ENCODE assay signal across 16 cellular contexts in genomic region chr13:31476266-31476665, GRCh38.
DNase-seq lines count a peak whose midpoint lies in the region; ATAC-seq, FAIRE-seq and TF ChIP-seq lines count a peak whose summit lies in the region.
"Had no signal": no experiment of that assay in that cellular context is flagged by ENCODE, and none has a peak within 500 bp of the region (broad histone marks: within the 10 kb centered on the region; RNA-seq: fewer than 3 reads in every experiment).

No MANE protein-coding gene starts in this region.

- no peak overlapping the region for H3K4me3 ChIP-seq in left ventricle myocardium inferior
- no peak overlapping the region for H3K4me3 ChIP-seq in neural progenitor cell
- H3K4me3 ChIP-seq: tibial artery had no signal

- no peaks in the 10 kb centered on the region for H3K4me1 Mint-ChIP-seq in neural progenitor cell

- H3K79me2 ChIP-seq in neural progenitor cell (ENCODE audit: low read depth), result no peaks in the 10 kb centered on the region

- no peak for FAIRE-seq in urothelium cell line (lab: Jason Lieb, UNC)
- FAIRE-seq: H54 had no signal

- H3K36me3 Mint-ChIP-seq in neural progenitor cell, result no peaks in the 10 kb centered on the region

- peaks cover 8% of the 10 kb centered on the region for H3K27me3 ChIP-seq in left ventricle myocardium inferior (ENCODE audit: low read depth)
- no peaks in the 10 kb centered on the region for H3K27me3 ChIP-seq in neural progenitor cell
- H3K27me3 ChIP-seq: tibial artery had no signal

- no peaks in the 10 kb centered on the region for H3F3A ChIP-seq in neural progenitor cell (ENCODE audit: low read depth)

- H3K9ac ChIP-seq in neural progenitor cell, result no peak overlapping the region

- intact Hi-C loops in Right ventricle myocardium inferior (cut with DNase I) (no loop called here), left ventricle myocardium inferior (cut with micrococcal nuclease) (no loop called here)

- no peaks in the 10 kb centered on the region for H3K9me3 ChIP-seq in left ventricle myocardium inferior (replicated peaks)
- H3K9me3 ChIP-seq in neural progenitor cell (ENCODE audit: low read depth), result no peaks in the 10 kb centered on the region
- H3K9me3 ChIP-seq: tibial artery had no signal

- no peaks in the 10 kb centered on the region for H3K9me3 Mint-ChIP-seq in neural progenitor cell

- no peak overlapping the region for H3K4me3 Mint-ChIP-seq in neural progenitor cell

- H3K27ac ChIP-seq in left ventricle myocardium inferior (replicated peaks) (no peak overlapping the region), neural progenitor cell (no peak overlapping the region)
- H3K27ac ChIP-seq: tibial artery had no signal

- no peak for TF ChIP-seq CTCF in left ventricle myocardium inferior (IDR thresholded peaks at IDR 0.05; ENCODE audit: borderline replicate concordance)
- no peak for TF ChIP-seq CTCF in neural progenitor cell (IDR thresholded peaks at IDR 0.05)

- no peak overlapping the region for H3K4me2 ChIP-seq in neural progenitor cell

- no peak overlapping the region for H2AFZ ChIP-seq in neural progenitor cell (replicated peaks)

- H4K20me1 ChIP-seq in neural progenitor cell (ENCODE audit: low read depth), result no peaks in the 10 kb centered on the region

- H3K36me3 ChIP-seq in left ventricle myocardium inferior, result no peaks in the 10 kb centered on the region
- no peaks in the 10 kb centered on the region for H3K36me3 ChIP-seq in neural progenitor cell
- H3K36me3 ChIP-seq: tibial artery had no signal

- H3K27ac Mint-ChIP-seq in neural progenitor cell, result no peak overlapping the region

- H3K27me3 Mint-ChIP-seq in neural progenitor cell (ENCODE audit: insufficient read depth, low read depth), result peaks cover 2% of the 10 kb centered on the region

- ATAC-seq in Right ventricle myocardium inferior, result peak; percentile 62
- no peak for ATAC-seq in GM19324 (IDR thresholded peaks at IDR 0.05; ENCODE audit: low FRiP score, unreplicated experiment)

- DNase-seq in Right ventricle myocardium inferior (ENCODE audit: missing footprints) (peak; percentile 69), left ventricle myocardium inferior (no peak), amniotic epithelial cell (ENCODE audit: low read depth) (peak; percentile 90), inferior parietal cortex (ENCODE audit: extremely low spot score) (peak; percentile 24), urothelium cell line (ENCODE audit: low spot score) (peak; percentile 3), NCI-H82 (lab: John Stamatoyannopoulos, UW) (no peak), neural progenitor cell (ENCODE audit: low spot score) (no peak)
- DNase-seq: activated CD4-positive, alpha-beta T cell treated with anti-CD3 and anti-CD28 coated beads for 4 hours; aorta; DMS79 treated with DMSO at 0.1 percent for 48 hours; effector memory CD4-positive, alpha-beta T cell; glutamatergic neuron; NCI-H446; tibial artery had no signal

- H3K4me1 ChIP-seq in left ventricle myocardium inferior (peaks cover 7% of the 10 kb centered on the region), neural progenitor cell (peaks cover 5% of the 10 kb centered on the region)

Comparison
In these comparisons a context has a peak if more than half of its experiments do, and no peak if none do; other contexts are left out.
1. DNase-seq: peak in Right ventricle myocardium inferior (single experiment), amniotic epithelial cell (single experiment), inferior parietal cortex (single experiment) and urothelium cell line (single experiment); none in left ventricle myocardium inferior (single experiment), NCI-H82 (single experiment) and neural progenitor cell (single experiment).